Comparison of ENCODE assay signal across 27 cellular contexts in genomic region chr9:135929656-135930445, GRCh38.
"Had no signal": no experiment of that assay in that cellular context is flagged by ENCODE, and none has a peak within 500 bp of the region (broad histone marks: within the 10 kb centered on the region; RNA-seq: fewer than 3 reads in every experiment).

No MANE protein-coding gene starts in this region.

- H3K27me3 ChIP-seq: ascending aorta, cardiac muscle cell, colonic mucosa, dorsolateral prefrontal cortex, gastroesophageal sphincter, uterus had no signal

- H3K36me3 ChIP-seq: uterus had no signal

- ATAC-seq: effector memory CD8-positive, alpha-beta T cell; gastroesophageal sphincter; right cardiac atrium; stimulated activated effector memory CD8-positive, alpha-beta T cell treated with anti-CD3 and anti-CD28 coated beads, Interleukin-12 subunit alpha, Interleukin-12 subunit beta, amount 100 ng/mL, for 72 hours; T-helper 17 cell had no signal

- H3K27ac ChIP-seq: ascending aorta, cardiac muscle cell, colonic mucosa, dorsolateral prefrontal cortex, gastroesophageal sphincter, thoracic aorta, uterus had no signal

- H3K4me1 ChIP-seq: ascending aorta, colonic mucosa, uterus had no signal

- DNase-seq: activated CD4-positive, alpha-beta memory T cell treated with anti-CD3 and anti-CD28 coated beads for 36 hours; activated CD4-positive, alpha-beta T cell treated with anti-CD3 and anti-CD28 coated beads, Interleukin-2, amount 10 ng/mL, durations not matched to agents 24 days and 14 days; activated CD4-positive, CD25-positive, alpha-beta regulatory T cell treated with anti-CD3 and anti-CD28 coated beads, Interleukin-2, amount 50 U/mL, for 72 hours; activated CD8-positive, alpha-beta memory T cell treated with anti-CD3 and anti-CD28 coated beads, Interleukin-2, amount 50 U/mL, for 4 hours; activated effector memory CD4-positive, alpha-beta T cell treated with anti-CD3 and anti-CD28 coated beads, Interleukin-2, amount 50 U/mL, for 16 hours; activated naive CD4-positive, alpha-beta T cell treated with anti-CD3 and anti-CD28 coated beads for 36 hours; activated naive CD8-positive, alpha-beta T cell treated with anti-CD3 and anti-CD28 coated beads, Interleukin-2, amount 10 ng/mL, durations not matched to agents 7 days and 5 days; activated T-cell treated with anti-CD3 and anti-CD28 coated beads, Interleukin-2, amount 50 U/mL, for 1 hour; cerebellar nuclear complex; colonic mucosa; dorsolateral prefrontal cortex; effector memory CD8-positive, alpha-beta T cell; erythroblast; head of caudate nucleus; hippocampal formation; naive B cell; nephron progenitor cell; nucleus accumbens; right cardiac atrium; stimulated activated CD4-positive, alpha-beta T cell treated with anti-CD3 and anti-CD28 coated beads, Interleukin-4, amount 100 ng/mL, for 1 hour; T-helper 17 cell; uterus had no signal

- H3K4me3 ChIP-seq: ascending aorta, cardiac muscle cell, colonic mucosa, dorsolateral prefrontal cortex, gastroesophageal sphincter, thoracic aorta, uterus had no signal

- H3K9me3 ChIP-seq: ascending aorta, colonic mucosa, gastroesophageal sphincter, thoracic aorta, uterus had no signal
